Comparison of ENCODE assay signal across 1 cellular context in genomic region chr1:108679586-108680213, GRCh38.
TF ChIP-seq lines count a peak whose summit lies in the region.

No MANE protein-coding gene starts in this region.

TF ChIP-seq in H1, 55 proteins besides CTCF, POLR2A, EP300 and RAD21:
- no peak for TF ChIP-seq TBP (IDR thresholded peaks at IDR 0.05; ENCODE audit: low read depth, low read length)
- no peak for TF ChIP-seq CTBP2 (IDR thresholded peaks at IDR 0.05; ENCODE audit: borderline replicate concordance, insufficient read depth, insufficient read length, low read length)
- TF ChIP-seq POU5F1 (IDR thresholded peaks at IDR 0.05; ENCODE audit: low read depth, low read length), result no peak
- no peak for TF ChIP-seq CBX8 (IDR thresholded peaks at IDR 0.05; ENCODE audit: borderline replicate concordance, low read depth, low read length)
- TF ChIP-seq EGR1 (IDR thresholded peaks at IDR 0.05; ENCODE audit: borderline replicate concordance, low read depth, low read length), result no peak
- no peak for TF ChIP-seq ZNF274 (IDR thresholded peaks at IDR 0.05; ENCODE audit: borderline replicate concordance, extremely low read depth, low read length)
- no peak for TF ChIP-seq BRCA1 (IDR thresholded peaks at IDR 0.05; ENCODE audit: low read depth, low read length)
- no peak for TF ChIP-seq ATF3 (IDR thresholded peaks at IDR 0.05; ENCODE audit: insufficient read depth, low read depth, low read length)
- TF ChIP-seq USF2 (IDR thresholded peaks at IDR 0.05; ENCODE audit: low read length), result no peak
- TF ChIP-seq POLR2AphosphoS5 (IDR thresholded peaks at IDR 0.05; ENCODE audit: low read depth, low read length), result no peak
- TF ChIP-seq GABPA (IDR thresholded peaks at IDR 0.05; ENCODE audit: borderline replicate concordance, insufficient read depth, low read length), result no peak
- no peak for TF ChIP-seq CBX5 (IDR thresholded peaks at IDR 0.05; ENCODE audit: low read depth, low read length)
- no peak for TF ChIP-seq JUND (IDR thresholded peaks at IDR 0.05; ENCODE audit: low read length)
- no peak for TF ChIP-seq SIN3A (conservative IDR thresholded peaks at IDR 0.05 in 1 of 2, IDR thresholded peaks at IDR 0.05 in 1 of 2; ENCODE audit: low read depth in 1 of 2, low read length in 2 of 2)
- TF ChIP-seq, protein P1, sequence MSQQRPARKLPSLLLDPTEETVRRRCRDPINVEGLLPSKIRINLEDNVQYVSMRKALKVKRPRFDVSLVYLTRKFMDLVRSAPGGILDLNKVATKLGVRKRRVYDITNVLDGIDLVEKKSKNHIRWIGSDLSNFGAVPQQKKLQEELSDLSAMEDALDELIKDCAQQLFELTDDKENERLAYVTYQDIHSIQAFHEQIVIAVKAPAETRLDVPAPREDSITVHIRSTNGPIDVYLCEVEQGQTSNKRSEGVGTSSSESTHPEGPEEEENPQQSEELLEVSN (IDR thresholded peaks at IDR 0.05), result no peak
- no peak for TF ChIP-seq KDM4A (IDR thresholded peaks at IDR 0.05; ENCODE audit: low read depth, low read length, severe bottlenecking)
- no peak for TF ChIP-seq RXRA (IDR thresholded peaks at IDR 0.05; ENCODE audit: insufficient read depth, low read depth, low read length)
- TF ChIP-seq BCL11A (IDR thresholded peaks at IDR 0.05; ENCODE audit: low read depth in 2 of 2, low read length in 2 of 2), result no peak
- no peak for TF ChIP-seq EZH2 (IDR thresholded peaks at IDR 0.05; ENCODE audit: low read depth, low read length, severe bottlenecking)
